ENCODE assay signal across 1 cellular context in genomic region chr4:141057582-141057981, GRCh38.
TF ChIP-seq lines count a peak whose summit lies in the region.

No MANE protein-coding gene starts in this region.

TF ChIP-seq in IMR-90, 13 proteins besides CTCF, POLR2A, EP300 and RAD21:
- TF ChIP-seq ELK1 (IDR thresholded peaks at IDR 0.05; ENCODE audit: borderline replicate concordance, low read depth, low read length), result no peak
- no peak for TF ChIP-seq NFE2L2 (IDR thresholded peaks at IDR 0.05; ENCODE audit: low read depth, low read length)
- TF ChIP-seq FOS (IDR thresholded peaks at IDR 0.05; ENCODE audit: low read depth, low read length), result no peak
- no peak for TF ChIP-seq RFX5 (IDR thresholded peaks at IDR 0.05; ENCODE audit: low read depth, low read length)
- no peak for TF ChIP-seq MAFK (IDR thresholded peaks at IDR 0.05; ENCODE audit: low read depth, low read length)
- TF ChIP-seq RCOR1 (IDR thresholded peaks at IDR 0.05; ENCODE audit: insufficient replicate concordance, low read length), result no peak
- TF ChIP-seq CEBPB (IDR thresholded peaks at IDR 0.05; ENCODE audit: low read depth, low read length), result no peak
- TF ChIP-seq MXI1 (IDR thresholded peaks at IDR 0.05; ENCODE audit: borderline replicate concordance, low read depth, low read length), result no peak
- TF ChIP-seq USF2 (IDR thresholded peaks at IDR 0.05; ENCODE audit: low read depth, low read length), result no peak
- no peak for TF ChIP-seq CHD1 (IDR thresholded peaks at IDR 0.05; ENCODE audit: low read depth, low read length)
- no peak for TF ChIP-seq MAZ (IDR thresholded peaks at IDR 0.05; ENCODE audit: borderline replicate concordance, low read depth, low read length)
- no peak for TF ChIP-seq BHLHE40 (IDR thresholded peaks at IDR 0.05; ENCODE audit: low read depth, low read length)
